Comparison of ENCODE assay signal across 2 cellular contexts in the genomic region with DNA sequence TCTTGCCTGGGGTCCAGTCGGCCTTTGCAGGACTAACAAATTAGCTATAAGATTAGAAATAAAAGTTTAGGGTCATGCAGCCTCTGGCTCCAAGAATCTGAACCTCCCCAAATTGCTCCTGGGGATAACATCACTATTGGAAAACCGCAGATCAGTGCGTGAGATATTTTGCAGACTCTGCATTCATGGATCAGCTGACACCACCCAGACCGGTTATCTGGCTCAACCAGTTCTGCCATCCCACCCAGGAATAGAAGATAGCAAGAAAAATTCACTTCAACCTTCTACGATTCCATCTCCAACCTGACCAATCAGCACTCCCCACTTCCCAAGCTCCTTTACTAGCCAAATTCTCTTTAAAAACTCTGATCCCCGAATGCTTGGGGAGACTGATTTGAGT.
TF ChIP-seq lines count a peak whose summit lies in the region.

No MANE protein-coding gene starts in this region.

TF ChIP-seq in SK-N-SH, 30 proteins besides CTCF, POLR2A, EP300 and RAD21 (continued from another document):
- TF ChIP-seq, protein P1, sequence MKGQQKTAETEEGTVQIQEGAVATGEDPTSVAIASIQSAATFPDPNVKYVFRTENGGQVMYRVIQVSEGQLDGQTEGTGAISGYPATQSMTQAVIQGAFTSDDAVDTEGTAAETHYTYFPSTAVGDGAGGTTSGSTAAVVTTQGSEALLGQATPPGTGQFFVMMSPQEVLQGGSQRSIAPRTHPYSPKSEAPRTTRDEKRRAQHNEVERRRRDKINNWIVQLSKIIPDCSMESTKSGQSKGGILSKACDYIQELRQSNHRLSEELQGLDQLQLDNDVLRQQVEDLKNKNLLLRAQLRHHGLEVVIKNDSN (IDR thresholded peaks at IDR 0.05; ENCODE audit: borderline replicate concordance, low read depth) = no peak
- TF ChIP-seq, protein P2, sequence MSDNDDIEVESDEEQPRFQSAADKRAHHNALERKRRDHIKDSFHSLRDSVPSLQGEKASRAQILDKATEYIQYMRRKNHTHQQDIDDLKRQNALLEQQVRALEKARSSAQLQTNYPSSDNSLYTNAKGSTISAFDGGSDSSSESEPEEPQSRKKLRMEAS (IDR thresholded peaks at IDR 0.05; ENCODE audit: low read depth) = no peak
- TF ChIP-seq NRF1 (IDR thresholded peaks at IDR 0.05; ENCODE audit: low read depth, low read length) = no peak
- no peak for TF ChIP-seq TAF1 (IDR thresholded peaks at IDR 0.05; ENCODE audit: borderline replicate concordance, low read depth, low read length)
- no peak for TF ChIP-seq EZH2phosphoT487 (IDR thresholded peaks at IDR 0.05; ENCODE audit: borderline replicate concordance, low read depth)
- TF ChIP-seq FOXJ3 (CRISPR knock-in tag; IDR thresholded peaks at IDR 0.05) = no peak
- TF ChIP-seq NFIC (IDR thresholded peaks at IDR 0.05; ENCODE audit: borderline replicate concordance) = no peak
- no peak for TF ChIP-seq RXRA (IDR thresholded peaks at IDR 0.05; ENCODE audit: borderline replicate concordance, low read depth)
- TF ChIP-seq SMC3 (IDR thresholded peaks at IDR 0.05; ENCODE audit: low read depth, low read length) = no peak
- no peak for TF ChIP-seq MEF2A (IDR thresholded peaks at IDR 0.05; ENCODE audit: borderline replicate concordance, low read depth)

TF ChIP-seq in SK-N-SH treated with all-trans-retinoic acid at 6 μM for 48 hours, 23 proteins besides CTCF, POLR2A, EP300 and RAD21 (continued from another document):
- no peak for TF ChIP-seq TOX (CRISPR knock-in tag; IDR thresholded peaks at IDR 0.05; ENCODE audit: borderline replicate concordance)
